2 cellular contexts compared by ENCODE assay signal in genomic region chr5:5726401-5726800, GRCh38.
TF ChIP-seq lines count a peak whose summit lies in the region.

No MANE protein-coding gene starts in this region.

TF ChIP-seq in GM23338, 12 proteins besides CTCF, POLR2A, EP300 and RAD21 (continued from another document):
- TF ChIP-seq REST (IDR thresholded peaks at IDR 0.05; ENCODE audit: unreplicated experiment) (no peak), EZH2 (IDR thresholded peaks at IDR 0.05; ENCODE audit: low read depth, unreplicated experiment) (no peak), ZNF331 (CRISPR knock-in tag; IDR thresholded peaks at IDR 0.05; ENCODE audit: low read depth) (no peak), ZNF462 (CRISPR knock-in tag; IDR thresholded peaks at IDR 0.05) (no peak), EZH2phosphoT487 (IDR thresholded peaks at IDR 0.05; ENCODE audit: unreplicated experiment) (no peak), NANOG (IDR thresholded peaks at IDR 0.05; ENCODE audit: borderline replicate concordance) (no peak), CREB1 (CRISPR knock-in tag; IDR thresholded peaks at IDR 0.05; ENCODE audit: low read depth) (no peak), ZNF114 (CRISPR knock-in tag; IDR thresholded peaks at IDR 0.05) (no peak), ETS1 (IDR thresholded peaks at IDR 0.05) (no peak), STAT1 (IDR thresholded peaks at IDR 0.05; ENCODE audit: unreplicated experiment) (no peak)

TF ChIP-seq in K562, 482 proteins besides CTCF, POLR2A, EP300 and RAD21 (continued from another document):
- TF ChIP-seq MED1 (CRISPR knock-in tag; IDR thresholded peaks at IDR 0.05; ENCODE audit: borderline replicate concordance) (no peak), RERE (CRISPR knock-in tag; IDR thresholded peaks at IDR 0.05; ENCODE audit: borderline replicate concordance) (no peak)
TF ChIP-seq in K562: peak in this region for 0.
